In the genomic region with DNA sequence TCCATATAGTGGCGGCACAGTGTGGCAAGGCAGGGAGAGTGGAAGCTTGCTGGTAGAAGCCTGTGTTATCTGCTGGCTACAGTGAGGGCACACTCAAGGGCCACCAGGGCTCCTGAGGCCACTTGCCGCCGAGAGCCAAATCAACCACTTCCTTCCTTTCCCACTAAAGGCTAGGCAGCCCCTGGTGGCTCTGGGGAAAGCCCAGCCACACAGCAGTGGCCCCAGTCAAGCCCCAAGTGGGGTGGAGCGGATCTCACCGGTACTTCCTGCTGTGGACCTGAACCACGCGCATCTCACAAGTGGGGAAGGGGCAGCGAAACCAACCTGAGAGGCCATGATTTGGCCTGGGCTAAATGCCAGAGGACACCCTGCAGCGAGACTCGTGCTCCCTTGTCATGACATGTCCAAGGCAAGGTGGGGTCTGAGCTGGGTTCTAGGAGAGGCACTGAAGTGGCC, we compare ENCODE assay signal across 10 cellular contexts. TPM values are rescaled to one million over a fixed set of nuclear protein-coding genes. Genes with fewer than 3 reads are reported as not detected.
DNase-seq lines count a peak whose midpoint lies in the region; ATAC-seq and TF ChIP-seq lines count a peak whose summit lies in the region.
"Had no signal": no experiment of that assay in that cellular context is flagged by ENCODE, and none has a peak within 500 bp of the region (broad histone marks: within the 10 kb centered on the region; RNA-seq: fewer than 3 reads in every experiment).

No MANE protein-coding gene starts in this region.

- 77% methylated on average over 10 of the region's 10 CpGs; no CpG with 5 or more reads in 1 of the 2 donors for WGBS in transverse colon (ENCODE audit: low coverage in 1 of 2), 2 donors

- intact Hi-C loops in Right ventricle myocardium superior (cut with DNase I), result no loop called here
- intact Hi-C loops in left ventricle myocardium superior (cut with micrococcal nuclease), result no loop called here
- intact Hi-C loops in transverse colon (cut with DNase I; ENCODE audit: low total_unique reads), result no loop called here

- H3K27me3 Mint-ChIP-seq in activated naive CD4-positive, alpha-beta T cell treated with anti-CD3 and anti-CD28 coated beads, Interleukin-2, amount 50 U/mL, for 24 hours, result no peaks in the 10 kb centered on the region

- H3K9me3 Mint-ChIP-seq in activated naive CD4-positive, alpha-beta T cell treated with anti-CD3 and anti-CD28 coated beads, Interleukin-2, amount 50 U/mL, for 24 hours, result no peaks in the 10 kb centered on the region

- TF ChIP-seq POLR2A in transverse colon (IDR thresholded peaks at IDR 0.05), result no peak

- H3K36me3 Mint-ChIP-seq in activated naive CD4-positive, alpha-beta T cell treated with anti-CD3 and anti-CD28 coated beads, Interleukin-2, amount 50 U/mL, for 24 hours, result no peaks in the 10 kb centered on the region

- H3K4me1 ChIP-seq in transverse colon, result peaks cover 3 to 53% (median 15%) of the 10 kb centered on the region in 4 donors

- peak overlapping the region; percentile 68 for H3K27ac Mint-ChIP-seq in activated naive CD4-positive, alpha-beta T cell treated with anti-CD3 and anti-CD28 coated beads, Interleukin-2, amount 50 U/mL, for 24 hours

- in situ Hi-C loops in transverse colon (cut with MboI; ENCODE audit: low pct_ligation_motif_present in 1 of 4, low pct_unique_long_range_greater_than_20kb in 1 of 4, low sequenced_read_pairs in 3 of 4), result no loop called here

- TF ChIP-seq EP300 in transverse colon (IDR thresholded peaks at IDR 0.05; ENCODE audit: low read depth), result no peak

- H3K27ac ChIP-seq in transverse colon, result peak overlapping the region in 1 of 4 donors; percentile 19
- H3K27ac ChIP-seq: cardiac muscle cell had no signal

- TF ChIP-seq CTCF in transverse colon (IDR thresholded peaks at IDR 0.05), result no peak

- ATAC-seq in Right ventricle myocardium superior (ENCODE audit: poor library complexity) (peak; percentile 20), left ventricle myocardium superior (no peak)

- no peak overlapping the region for H3K4me3 ChIP-seq in transverse colon
- H3K4me3 ChIP-seq: cardiac muscle cell had no signal

- no peaks in the 10 kb centered on the region for H3K27me3 ChIP-seq in transverse colon
- H3K27me3 ChIP-seq: BE2C, cardiac muscle cell had no signal

- peaks cover 78% of the 10 kb centered on the region for H3K4me1 Mint-ChIP-seq in activated naive CD4-positive, alpha-beta T cell treated with anti-CD3 and anti-CD28 coated beads, Interleukin-2, amount 50 U/mL, for 24 hours

- peak overlapping the region; percentile 73 for H3K4me3 Mint-ChIP-seq in activated naive CD4-positive, alpha-beta T cell treated with anti-CD3 and anti-CD28 coated beads, Interleukin-2, amount 50 U/mL, for 24 hours

- H3K36me3 ChIP-seq in transverse colon, result no peaks in the 10 kb centered on the region
- H3K36me3 ChIP-seq: BE2C, cardiac muscle cell had no signal

- H3K9me3 ChIP-seq in transverse colon, result no peaks in the 10 kb centered on the region
- H3K9me3 ChIP-seq: BE2C had no signal

- DNase-seq in Right ventricle myocardium superior (no peak), left ventricle myocardium superior (no peak), OCI-M1 (lab: John Stamatoyannopoulos, UW) (peak; percentile 49), transverse colon (peak; percentile 49), NCI-H524 treated with DMSO at 0.1 percent for 48 hours (lab: John Stamatoyannopoulos, UW) (no peak), pons (ENCODE audit: low spot score) (no peak), iPS-NIHi11 (ENCODE audit: low spot score) (no peak)
- DNase-seq: BE2C had no signal

RNA-seq across cellular contexts. Expression of gene SLC35E1, which starts 21.9 kb away (rescaled TPM):
- total RNA-seq in Right ventricle myocardium superior (20.8 TPM), left ventricle myocardium superior (22.9 TPM), transverse colon (10 to 100 TPM; 31.0 to 56.1 (median 42.8) TPM)

RNA-seq across cellular contexts. Expression of gene MED26, which starts 33.8 kb away (rescaled TPM):
- total RNA-seq in Right ventricle myocardium superior (3.9 TPM), left ventricle myocardium superior (4.9 TPM), transverse colon (10 to 100 TPM in 2 of 4 donors, 1 to 10 TPM in 2; 7.8 to 15.0 (median 9.5) TPM)

RNA-seq across cellular contexts. Expression of gene CHERP, which starts 51.9 kb away (rescaled TPM):
- total RNA-seq in Right ventricle myocardium superior (19.7 TPM), left ventricle myocardium superior (19.1 TPM), transverse colon (10 to 100 TPM; 14.4 to 54.7 (median 28.9) TPM)

Comparison
In these comparisons a context has a peak if more than half of its experiments do, and no peak if none do; other contexts are left out.
1. DNase-seq: peak in OCI-M1 (single experiment) and transverse colon (single experiment); none in Right ventricle myocardium superior (single experiment), left ventricle myocardium superior (single experiment), NCI-H524 treated with DMSO at 0.1 percent for 48 hours (single experiment), pons (single experiment) and iPS-NIHi11 (single experiment).